ENCODE assay signal across 18 cellular contexts in genomic region chr9:94843089-94843488, GRCh38.
DNase-seq lines count a peak whose midpoint lies in the region; ATAC-seq and TF ChIP-seq lines count a peak whose summit lies in the region.
"Had no signal": no experiment of that assay in that cellular context is flagged by ENCODE, and none has a peak within 500 bp of the region (broad histone marks: within the 10 kb centered on the region; RNA-seq: fewer than 3 reads in every experiment).

No MANE protein-coding gene starts in this region.

- H3K4me3 ChIP-seq in thyroid gland (replicated peaks in 1 of 3) (no peak overlapping the region), dorsolateral prefrontal cortex (no peak overlapping the region)
- H3K4me3 ChIP-seq: BLaER1 treated with 17β-estradiol and CSF1 and Interleukin-3, amounts not matched to agents 10 nM and 100 nM; PC-9 had no signal

- H3K9me3 Mint-ChIP-seq in activated naive CD4-positive, alpha-beta T cell treated with anti-CD3 and anti-CD28 coated beads, Interleukin-2, amount 50 U/mL, for 72 hours: peaks cover 12 to 19% of the 10 kb centered on the region in 2 donors
- H3K9me3 Mint-ChIP-seq in endothelial cell (ENCODE audit: unreplicated experiment): peaks cover 4% of the 10 kb centered on the region

- H3K4me1 ChIP-seq in thyroid gland: peaks cover 5 to 20% of the 10 kb centered on the region in 2 donors

- H3K9me3 ChIP-seq in thyroid gland: no peaks in the 10 kb centered on the region

- no peak for ATAC-seq in activated naive CD4-positive, alpha-beta T cell treated with anti-CD3 and anti-CD28 coated beads, Interleukin-2, amount 50 U/mL, for 72 hours
- ATAC-seq in HG02973 (IDR thresholded peaks at IDR 0.05; ENCODE audit: unreplicated experiment): no peak
- ATAC-seq: Right ventricle myocardium inferior had no signal

- H3K36me3 Mint-ChIP-seq in activated naive CD4-positive, alpha-beta T cell treated with anti-CD3 and anti-CD28 coated beads, Interleukin-2, amount 50 U/mL, for 72 hours: peaks cover 15 to 35% of the 10 kb centered on the region in 2 donors
- H3K36me3 Mint-ChIP-seq in endothelial cell (ENCODE audit: low read depth, unreplicated experiment): peaks cover 11% of the 10 kb centered on the region

- no peak for DNase-seq in activated naive CD4-positive, alpha-beta T cell treated with anti-CD3 and anti-CD28 coated beads, Interleukin-2, amount 50 U/mL, for 72 hours (ENCODE audit: low spot score in 2 of 2)
- DNase-seq in activated naive CD4-positive, alpha-beta T cell treated with anti-CD3 and anti-CD28 coated beads, Interleukin-2, amount 50 U/mL, for 16 hours: no peak
- DNase-seq in endothelial cell (ENCODE audit: low spot score) (peak; percentile 13), left kidney (ENCODE audit: low read depth, low spot score) (peak; percentile 50), thyroid gland (peak; percentile 16 to 33), retina (no peak), dorsolateral prefrontal cortex (no peak)
- DNase-seq: 8988T, COR-L47, MM.1S, NCI-H1105 treated with DMSO at 0.1 percent for 48 hours, NCI-H187, NCI-H446, PC-9 had no signal

- peak overlapping the region; percentile 6 to 9 for H3K27ac Mint-ChIP-seq in activated naive CD4-positive, alpha-beta T cell treated with anti-CD3 and anti-CD28 coated beads, Interleukin-2, amount 50 U/mL, for 72 hours
- H3K27ac Mint-ChIP-seq in endothelial cell (ENCODE audit: unreplicated experiment): peak overlapping the region; percentile 55

- H3K4me1 Mint-ChIP-seq in endothelial cell (ENCODE audit: unreplicated experiment): peaks cover 9% of the 10 kb centered on the region

- no peaks in the 10 kb centered on the region for H3K36me3 ChIP-seq in thyroid gland

- no peak for TF ChIP-seq POLR2A in thyroid gland (IDR thresholded peaks at IDR 0.05)

- H3K27me3 ChIP-seq in thyroid gland: no peaks in the 10 kb centered on the region
- no peaks in the 10 kb centered on the region for H3K27me3 ChIP-seq in dorsolateral prefrontal cortex
- H3K27me3 ChIP-seq: BLaER1 treated with 17β-estradiol and CSF1 and Interleukin-3, amounts not matched to agents 10 nM and 100 nM had no signal

- 38 to 55% methylated on average over 5 of the region's 5 CpGs for WGBS in thyroid gland, 2 donors

- no peak overlapping the region for H3K4me3 Mint-ChIP-seq in endothelial cell (ENCODE audit: unreplicated experiment)

- peaks cover 6% of the 10 kb centered on the region for H3K27me3 Mint-ChIP-seq in endothelial cell (ENCODE audit: unreplicated experiment)

- intact Hi-C loops in thyroid gland (cut with DNase I): no loop called here
- intact Hi-C loops in dorsolateral prefrontal cortex (cut with DNase I): no loop called here

- H3K27ac ChIP-seq in thyroid gland: peak overlapping the region in 2 of 3 donors; percentile 8 to 13
- no peak overlapping the region for H3K27ac ChIP-seq in dorsolateral prefrontal cortex
- H3K27ac ChIP-seq: BLaER1 treated with 17β-estradiol and CSF1 and Interleukin-3, amounts not matched to agents 10 nM and 100 nM; KMS-11; PC-9 had no signal

- no peak for TF ChIP-seq CTCF in endothelial cell (IDR thresholded peaks at IDR 0.05; ENCODE audit: unreplicated experiment)
- no peak for TF ChIP-seq CTCF in thyroid gland (IDR thresholded peaks at IDR 0.05)
- TF ChIP-seq CTCF in dorsolateral prefrontal cortex (IDR thresholded peaks at IDR 0.05 in 54 of 56, conservative IDR thresholded peaks at IDR 0.05 in 2 of 56; ENCODE audit: low read depth in 1 of 56, partially characterized antibody in 56 of 56): no peak

Comparison
In these comparisons a context has a peak if more than half of its experiments do, and no peak if none do; other contexts are left out.
1. DNase-seq: peak in endothelial cell (single experiment), left kidney (single experiment) and thyroid gland (2 of 2); none in activated naive CD4-positive, alpha-beta T cell treated with anti-CD3 and anti-CD28 coated beads, Interleukin-2, amount 50 U/mL, for 72 hours (0 of 2), activated naive CD4-positive, alpha-beta T cell treated with anti-CD3 and anti-CD28 coated beads, Interleukin-2, amount 50 U/mL, for 16 hours (single experiment), retina (single experiment) and dorsolateral prefrontal cortex (0 of 10).
2. H3K27ac ChIP-seq: peak in thyroid gland (2 of 3); none in dorsolateral prefrontal cortex (0 of 59).